ENCODE assay signal across 21 cellular contexts in the genomic region with DNA sequence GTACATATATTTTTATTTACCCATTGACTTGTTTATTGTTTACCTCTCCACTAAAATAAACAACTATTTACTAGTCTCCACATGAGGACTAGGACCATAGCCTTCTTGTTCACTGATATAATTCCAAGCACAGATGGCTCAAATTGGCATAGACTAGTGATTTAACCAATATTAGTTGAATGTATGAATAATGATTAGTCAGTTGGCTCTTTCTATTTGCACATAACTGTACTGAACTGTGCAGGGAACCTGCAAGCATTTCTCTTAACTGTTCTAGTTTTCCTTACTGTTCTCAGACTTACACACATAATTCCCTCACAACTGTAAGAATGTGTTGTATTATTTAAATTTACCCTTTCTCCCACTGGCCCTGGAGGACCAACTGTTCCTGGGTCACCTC.
DNase-seq lines count a peak whose midpoint lies in the region; ATAC-seq, FAIRE-seq and TF ChIP-seq lines count a peak whose summit lies in the region.
"Had no signal": no experiment of that assay in that cellular context is flagged by ENCODE, and none has a peak within 500 bp of the region (broad histone marks: within the 10 kb centered on the region; RNA-seq: fewer than 3 reads in every experiment).

No MANE protein-coding gene starts in this region.

- no peak overlapping the region for H2BK5ac ChIP-seq in mesenchymal stem cell (ENCODE audit: low read depth, low read length, poor library complexity, severe bottlenecking)

- no peaks in the 10 kb centered on the region for H3K9me2 ChIP-seq in MM.1S (replicated peaks; ENCODE audit: insufficient read depth, low read length)

- H3K27me3 ChIP-seq in ACC112 (ENCODE audit: insufficient read depth, low read length), result no peaks in the 10 kb centered on the region
- H3K27me3 ChIP-seq in astrocyte (ENCODE audit: insufficient read depth, low read length), result no peaks in the 10 kb centered on the region
- no peaks in the 10 kb centered on the region for H3K27me3 ChIP-seq in mesenchymal stem cell (ENCODE audit: control insufficient read depth in 1 of 2, insufficient read depth in 1 of 2, low read length in 2 of 2)
- no peaks in the 10 kb centered on the region for H3K27me3 ChIP-seq in MM.1S (replicated peaks; ENCODE audit: insufficient read depth, low read length)
- no peaks in the 10 kb centered on the region for H3K27me3 ChIP-seq in transverse colon

- H3K9me3 Mint-ChIP-seq in astrocyte (ENCODE audit: unreplicated experiment), result no peaks in the 10 kb centered on the region
- H3K9me3 Mint-ChIP-seq: CD8-positive, alpha-beta memory T cell had no signal

- H2BK12ac ChIP-seq in mesenchymal stem cell (ENCODE audit: low read length in 2 of 2), result no peak overlapping the region

- H3K4me2 ChIP-seq in astrocyte (ENCODE audit: low read length), result no peak overlapping the region
- no peak overlapping the region for H3K4me2 ChIP-seq in mesenchymal stem cell (ENCODE audit: low read length, poor library complexity, severe bottlenecking)
- H3K4me2 ChIP-seq in MM.1S (ENCODE audit: low read depth, low read length), result no peak overlapping the region
- H3K4me2 ChIP-seq: KMS-11 had no signal

- H3K27ac ChIP-seq in ACC112 (ENCODE audit: low read depth, low read length), result peak overlapping the region; percentile 36; the same call in 1 of the 2 replicates
- H3K27ac ChIP-seq in astrocyte (ENCODE audit: low read depth, low read length), result no peak overlapping the region
- no peak overlapping the region for H3K27ac ChIP-seq in mesenchymal stem cell (ENCODE audit: low read length, poor library complexity, severe bottlenecking)
- no peak overlapping the region for H3K27ac ChIP-seq in MM.1S (ENCODE audit: low read length)
- no peak overlapping the region for H3K27ac ChIP-seq in transverse colon
- H3K27ac ChIP-seq: C4-2B, HL-60, KMS-11 had no signal

- no peaks in the 10 kb centered on the region for H3F3A ChIP-seq in MM.1S (ENCODE audit: insufficient read depth, low read length)

- TF ChIP-seq EP300 in transverse colon (IDR thresholded peaks at IDR 0.05; ENCODE audit: low read depth), result no peak

- no peak overlapping the region for H2AK5ac ChIP-seq in mesenchymal stem cell (ENCODE audit: low read length, severe bottlenecking)

- H3K14ac ChIP-seq in mesenchymal stem cell (ENCODE audit: low read length in 2 of 2), result no peak overlapping the region

- no peak for TF ChIP-seq POLR2A in transverse colon (IDR thresholded peaks at IDR 0.05)

- peaks cover 12% of the 10 kb centered on the region for H3K79me1 ChIP-seq in mesenchymal stem cell (replicated peaks; ENCODE audit: low read length, poor library complexity, severe bottlenecking)

- peaks cover 3% of the 10 kb centered on the region for H3K79me2 ChIP-seq in ACC112 (ENCODE audit: control insufficient read depth, insufficient read depth, low read length, unreplicated experiment)
- no peaks in the 10 kb centered on the region for H3K79me2 ChIP-seq in astrocyte (ENCODE audit: insufficient read depth, low read length)
- H3K79me2 ChIP-seq in MM.1S (ENCODE audit: low read length), result no peaks in the 10 kb centered on the region

- H3K27ac Mint-ChIP-seq in astrocyte (ENCODE audit: unreplicated experiment), result no peak overlapping the region
- H3K27ac Mint-ChIP-seq: CD8-positive, alpha-beta memory T cell had no signal

- peaks cover 7% of the 10 kb centered on the region for H3K36me3 Mint-ChIP-seq in astrocyte (ENCODE audit: low read depth, unreplicated experiment)
- H3K36me3 Mint-ChIP-seq: CD8-positive, alpha-beta memory T cell had no signal

- no peak overlapping the region for H3K4ac ChIP-seq in mesenchymal stem cell (ENCODE audit: low read depth in 1 of 2, low read length in 2 of 2)

- intact Hi-C loops in transverse colon (cut with DNase I; ENCODE audit: low total_unique reads), result no loop called here

- ATAC-seq in GM18861 (IDR thresholded peaks at IDR 0.05; ENCODE audit: unreplicated experiment) (no peak), GM19463 (IDR thresholded peaks at IDR 0.05; ENCODE audit: unreplicated experiment) (no peak)
- ATAC-seq: SK-N-SH treated with all-trans-retinoic acid at 6 μM for 48 hours had no signal

- no peaks in the 10 kb centered on the region for H4K20me1 ChIP-seq in astrocyte (ENCODE audit: insufficient read depth, low read length)
- H4K20me1 ChIP-seq in MM.1S (ENCODE audit: insufficient read depth, low read length), result no peaks in the 10 kb centered on the region

- H2BK15ac ChIP-seq in mesenchymal stem cell (ENCODE audit: low read depth, poor library complexity, severe bottlenecking), result no peak overlapping the region

- peak; percentile 32 for DNase-seq in HS-5 (ENCODE audit: low read depth)
- no peak for DNase-seq in astrocyte (ENCODE audit: low read depth)
- DNase-seq in mesenchymal stem cell, result no peak
- DNase-seq in MM.1S, result no peak
- DNase-seq in transverse colon, result no peak
- DNase-seq: CD8-positive, alpha-beta memory T cell; GDM1; MV-4-11; NCI-H1105 treated with DMSO at 0.1 percent for 48 hours; NCI-H2029 treated with DMSO at 0.1 percent for 48 hours; NCI-H524 treated with DMSO at 0.1 percent for 48 hours; SHP77 had no signal

- no peak overlapping the region for H2BK120ac ChIP-seq in mesenchymal stem cell (ENCODE audit: low read depth, low read length)

- H3K18ac ChIP-seq in mesenchymal stem cell (ENCODE audit: low read depth in 1 of 2, low read length in 2 of 2), result no peak overlapping the region

- no peak overlapping the region for H4K8ac ChIP-seq in mesenchymal stem cell (ENCODE audit: low read length)

- peaks cover 16% of the 10 kb centered on the region for H3K4me1 ChIP-seq in ACC112 (ENCODE audit: control insufficient read depth, insufficient read depth, low read length, unreplicated experiment)
- H3K4me1 ChIP-seq in astrocyte (ENCODE audit: insufficient read depth, low read length), result no peaks in the 10 kb centered on the region
- no peaks in the 10 kb centered on the region for H3K4me1 ChIP-seq in mesenchymal stem cell (ENCODE audit: control insufficient read depth, insufficient read depth, low read depth, low read length)
- H3K4me1 ChIP-seq in MM.1S (ENCODE audit: low read length), result no peaks in the 10 kb centered on the region
- peaks cover 0 to 6% (median 0%) of the 10 kb centered on the region in 4 donors for H3K4me1 ChIP-seq in transverse colon
- H3K4me1 ChIP-seq: HAP-1 had no signal

- in situ Hi-C loops in transverse colon (cut with MboI; ENCODE audit: low pct_ligation_motif_present in 1 of 4, low pct_unique_long_range_greater_than_20kb in 1 of 4, low sequenced_read_pairs in 3 of 4), result no loop called here

- TF ChIP-seq CTCF in astrocyte (IDR thresholded peaks at IDR 0.05; ENCODE audit: insufficient read depth, low read depth, low read length), result no peak
- no peak for TF ChIP-seq CTCF in MM.1S (IDR thresholded peaks at IDR 0.05; ENCODE audit: low read length)
- no peak for TF ChIP-seq CTCF in transverse colon (IDR thresholded peaks at IDR 0.05)

- no peaks in the 10 kb centered on the region for H3K9me3 ChIP-seq in astrocyte (ENCODE audit: insufficient read depth, low read depth, low read length)
- H3K9me3 ChIP-seq in mesenchymal stem cell (ENCODE audit: control insufficient read depth, low read length), result no peaks in the 10 kb centered on the region
- H3K9me3 ChIP-seq in MM.1S (replicated peaks; ENCODE audit: insufficient read depth, low read length), result no peaks in the 10 kb centered on the region
- H3K9me3 ChIP-seq in transverse colon, result no peaks in the 10 kb centered on the region
- H3K9me3 ChIP-seq: HAP-1 had no signal

- H3K27me3 Mint-ChIP-seq in astrocyte (ENCODE audit: low read depth, unreplicated experiment), result no peaks in the 10 kb centered on the region
- H3K27me3 Mint-ChIP-seq: CD8-positive, alpha-beta memory T cell had no signal

- H3K36me3 ChIP-seq in ACC112 (ENCODE audit: insufficient read depth, low read length) (peaks cover 80% of the 10 kb centered on the region), astrocyte (ENCODE audit: insufficient read depth, low read length) (peaks cover 57% of the 10 kb centered on the region), mesenchymal stem cell (ENCODE audit: control insufficient read depth in 1 of 2, insufficient read depth in 2 of 2, low read depth in 1 of 2, low read length in 2 of 2) (peaks cover 13 to 90% of the 10 kb centered on the region in 2 experiments), MM.1S (replicated peaks; ENCODE audit: insufficient read depth, low read length) (no peaks in the 10 kb centered on the region), transverse colon (peaks cover 0 to 9% (median 0%) of the 10 kb centered on the region in 4 donors)
- H3K36me3 ChIP-seq: HAP-1 had no signal

- no peak for FAIRE-seq in astrocyte (lab: Jason Lieb, UNC)
- FAIRE-seq: GM19239 had no signal

- peaks cover 1% of the 10 kb centered on the region for H3K4me1 Mint-ChIP-seq in astrocyte (ENCODE audit: low read depth, unreplicated experiment)
- H3K4me1 Mint-ChIP-seq: CD8-positive, alpha-beta memory T cell had no signal

- H3K4me3 Mint-ChIP-seq in astrocyte (ENCODE audit: unreplicated experiment), result peak overlapping the region; percentile 40
- H3K4me3 Mint-ChIP-seq: CD8-positive, alpha-beta memory T cell had no signal

- H3K23ac ChIP-seq in mesenchymal stem cell (ENCODE audit: low read length in 2 of 2), result no peak overlapping the region

- no peak overlapping the region for H4K91ac ChIP-seq in mesenchymal stem cell (ENCODE audit: low read length)

- H3K9ac ChIP-seq in astrocyte (ENCODE audit: low read length), result no peak overlapping the region
- peak overlapping the region; percentile 14 for H3K9ac ChIP-seq in mesenchymal stem cell (ENCODE audit: low read length)
- H3K9ac ChIP-seq in MM.1S (ENCODE audit: low read length), result no peak overlapping the region
- H3K9ac ChIP-seq: KMS-11 had no signal

- H3K4me3 ChIP-seq in ACC112 (ENCODE audit: low read depth, low read length), result no peak overlapping the region
- H3K4me3 ChIP-seq in astrocyte (ENCODE audit: insufficient read depth, low read depth, low read length), result no peak overlapping the region
- no peak overlapping the region for H3K4me3 ChIP-seq in mesenchymal stem cell (ENCODE audit: insufficient read depth in 1 of 2, low read depth in 1 of 2, low read length in 2 of 2)
- no peak overlapping the region for H3K4me3 ChIP-seq in MM.1S (ENCODE audit: low read length)
- no peak overlapping the region for H3K4me3 ChIP-seq in transverse colon
- H3K4me3 ChIP-seq: HAP-1 had no signal

- no peak overlapping the region for H2AFZ ChIP-seq in ACC112 (ENCODE audit: low read length, unreplicated experiment)
- H2AFZ ChIP-seq in astrocyte (ENCODE audit: low read depth, low read length), result no peak overlapping the region
- H2AFZ ChIP-seq in mesenchymal stem cell (ENCODE audit: low read depth, low read length), result no peak overlapping the region
- H2AFZ ChIP-seq in MM.1S (ENCODE audit: low read length), result no peak overlapping the region
